Comparison of ENCODE assay signal across 1 cellular context in the genomic region with DNA sequence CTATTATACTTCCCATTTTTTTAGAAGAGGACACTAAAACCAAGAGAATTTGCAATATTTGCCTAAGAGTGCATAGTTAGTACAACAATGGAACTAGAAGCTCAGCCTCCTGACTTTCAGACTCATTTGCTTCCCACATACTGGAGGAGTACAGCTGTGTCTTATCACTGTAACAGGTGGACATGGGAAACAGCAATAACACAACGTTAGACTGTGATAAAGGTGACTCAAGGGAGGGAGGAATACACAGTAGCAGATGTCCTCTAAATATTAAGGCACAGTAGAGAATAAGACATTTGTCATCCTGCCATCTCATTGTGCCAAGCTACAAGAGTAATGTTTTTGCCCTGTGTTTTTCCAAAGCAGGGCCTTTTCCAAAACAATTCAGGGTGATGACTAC.
TF ChIP-seq lines count a peak whose summit lies in the region.

No MANE protein-coding gene starts in this region.

TF ChIP-seq in K562, 482 proteins besides CTCF, POLR2A, EP300 and RAD21 (continued from another document):
- TF ChIP-seq, protein P1, sequence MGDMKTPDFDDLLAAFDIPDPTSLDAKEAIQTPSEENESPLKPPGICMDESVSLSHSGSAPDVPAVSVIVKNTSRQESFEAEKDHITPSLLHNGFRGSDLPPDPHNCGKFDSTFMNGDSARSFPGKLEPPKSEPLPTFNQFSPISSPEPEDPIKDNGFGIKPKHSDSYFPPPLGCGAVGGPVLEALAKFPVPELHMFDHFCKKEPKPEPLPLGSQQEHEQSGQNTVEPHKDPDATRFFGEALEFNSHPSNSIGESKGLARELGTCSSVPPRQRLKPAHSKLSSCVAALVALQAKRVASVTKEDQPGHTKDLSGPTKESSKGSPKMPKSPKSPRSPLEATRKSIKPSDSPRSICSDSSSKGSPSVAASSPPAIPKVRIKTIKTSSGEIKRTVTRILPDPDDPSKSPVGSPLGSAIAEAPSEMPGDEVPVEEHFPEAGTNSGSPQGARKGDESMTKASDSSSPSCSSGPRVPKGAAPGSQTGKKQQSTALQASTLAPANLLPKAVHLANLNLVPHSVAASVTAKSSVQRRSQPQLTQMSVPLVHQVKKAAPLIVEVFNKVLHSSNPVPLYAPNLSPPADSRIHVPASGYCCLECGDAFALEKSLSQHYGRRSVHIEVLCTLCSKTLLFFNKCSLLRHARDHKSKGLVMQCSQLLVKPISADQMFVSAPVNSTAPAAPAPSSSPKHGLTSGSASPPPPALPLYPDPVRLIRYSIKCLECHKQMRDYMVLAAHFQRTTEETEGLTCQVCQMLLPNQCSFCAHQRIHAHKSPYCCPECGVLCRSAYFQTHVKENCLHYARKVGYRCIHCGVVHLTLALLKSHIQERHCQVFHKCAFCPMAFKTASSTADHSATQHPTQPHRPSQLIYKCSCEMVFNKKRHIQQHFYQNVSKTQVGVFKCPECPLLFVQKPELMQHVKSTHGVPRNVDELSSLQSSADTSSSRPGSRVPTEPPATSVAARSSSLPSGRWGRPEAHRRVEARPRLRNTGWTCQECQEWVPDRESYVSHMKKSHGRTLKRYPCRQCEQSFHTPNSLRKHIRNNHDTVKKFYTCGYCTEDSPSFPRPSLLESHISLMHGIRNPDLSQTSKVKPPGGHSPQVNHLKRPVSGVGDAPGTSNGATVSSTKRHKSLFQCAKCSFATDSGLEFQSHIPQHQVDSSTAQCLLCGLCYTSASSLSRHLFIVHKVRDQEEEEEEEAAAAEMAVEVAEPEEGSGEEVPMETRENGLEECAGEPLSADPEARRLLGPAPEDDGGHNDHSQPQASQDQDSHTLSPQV (IDR thresholded peaks at IDR 0.05), result peak; percentile 28; the same call in 1 of the 2 replicates
- TF ChIP-seq E2F6 (IDR thresholded peaks at IDR 0.05; ENCODE audit: borderline replicate concordance in 1 of 2, extremely low read depth in 1 of 2, insufficient read depth in 1 of 2, insufficient read length in 1 of 2, low read depth in 1 of 2, low read length in 1 of 2, poor library complexity in 1 of 2, severe bottlenecking in 1 of 2) (no peak), ZNF277 (CRISPR knock-in tag; IDR thresholded peaks at IDR 0.05; ENCODE audit: borderline replicate concordance) (no peak), TRIM28 (IDR thresholded peaks at IDR 0.05) (no peak), E2F1 (CRISPR knock-in tag; IDR thresholded peaks at IDR 0.05) (no peak), KAT8 (IDR thresholded peaks at IDR 0.05; ENCODE audit: low read depth) (no peak), HLTF (IDR thresholded peaks at IDR 0.05) (0 out of 2 replicates have a peak, but pooled peaks have one; percentile 52), ZNF354B (CRISPR knock-in tag; IDR thresholded peaks at IDR 0.05) (no peak), ZNF551 (CRISPR knock-in tag; IDR thresholded peaks at IDR 0.05) (no peak), SNRNP70 (optimal IDR thresholded peaks at IDR 0.05; ENCODE audit: low read depth, low read length) (no peak), ZNF583 (CRISPR knock-in tag; IDR thresholded peaks at IDR 0.05) (no peak), ESRRA (IDR thresholded peaks at IDR 0.05; ENCODE audit: borderline replicate concordance, low read depth) (no peak)
- TF ChIP-seq, protein P2, sequence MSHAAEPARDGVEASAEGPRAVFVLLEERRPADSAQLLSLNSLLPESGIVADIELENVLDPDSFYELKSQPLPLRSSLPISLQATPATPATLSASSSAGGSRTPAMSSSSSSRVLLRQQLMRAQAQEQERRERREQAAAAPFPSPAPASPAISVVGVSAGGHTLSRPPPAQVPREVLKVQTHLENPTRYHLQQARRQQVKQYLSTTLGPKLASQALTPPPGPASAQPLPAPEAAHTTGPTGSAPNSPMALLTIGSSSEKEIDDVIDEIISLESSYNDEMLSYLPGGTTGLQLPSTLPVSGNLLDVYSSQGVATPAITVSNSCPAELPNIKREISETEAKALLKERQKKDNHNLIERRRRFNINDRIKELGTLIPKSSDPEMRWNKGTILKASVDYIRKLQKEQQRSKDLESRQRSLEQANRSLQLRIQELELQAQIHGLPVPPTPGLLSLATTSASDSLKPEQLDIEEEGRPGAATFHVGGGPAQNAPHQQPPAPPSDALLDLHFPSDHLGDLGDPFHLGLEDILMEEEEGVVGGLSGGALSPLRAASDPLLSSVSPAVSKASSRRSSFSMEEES (CRISPR knock-in tag; IDR thresholded peaks at IDR 0.05), result no peak
